In genomic region chr18:48160622-48161021, GRCh38 we compare ENCODE assay signal across 9 cellular contexts.
DNase-seq lines count a peak whose midpoint lies in the region; ATAC-seq and TF ChIP-seq lines count a peak whose summit lies in the region.
"Had no signal": no experiment of that assay in that cellular context is flagged by ENCODE, and none has a peak within 500 bp of the region (broad histone marks: within the 10 kb centered on the region; RNA-seq: fewer than 3 reads in every experiment).

No MANE protein-coding gene starts in this region.

- H3K9me3 Mint-ChIP-seq in GM23338, result no peaks in the 10 kb centered on the region
- no peaks in the 10 kb centered on the region for H3K9me3 Mint-ChIP-seq in activated T-helper 2 cell treated with anti-CD3 and anti-CD28 coated beads, Interferon-gamma antibody, Interleukin-2, Interleukin-4, amounts not matched to agents 10 μg/mL and 5 μg/mL and 100 μg/mL, durations not matched to agents 14 hours and 24 hours and 36 hours

- H3K27me3 Mint-ChIP-seq in GM23338 (ENCODE audit: insufficient read depth, low read depth, poor library complexity), result peaks cover 27% of the 10 kb centered on the region
- H3K27me3 Mint-ChIP-seq in activated T-helper 2 cell treated with anti-CD3 and anti-CD28 coated beads, Interferon-gamma antibody, Interleukin-2, Interleukin-4, amounts not matched to agents 10 μg/mL and 5 μg/mL and 100 μg/mL, durations not matched to agents 14 hours and 24 hours and 36 hours (ENCODE audit: low read depth), result peaks cover 62% of the 10 kb centered on the region

- TF ChIP-seq CTCF in GM23338 (conservative IDR thresholded peaks at IDR 0.05; ENCODE audit: low read depth in 2 of 2) (no peak), spleen (IDR thresholded peaks at IDR 0.05 in 8 of 11, conservative IDR thresholded peaks at IDR 0.05 in 3 of 11) (no peak)

- H3K27me3 ChIP-seq in GM23338 (ENCODE audit: insufficient read depth) (peaks cover 37% of the 10 kb centered on the region), iPS-18a (ENCODE audit: control insufficient read depth, insufficient read depth, low read length) (peaks cover 38% of the 10 kb centered on the region), spleen (replicated peaks in 1 of 7) (peaks cover 0 to 37% (median 5%) of the 10 kb centered on the region in 7 donors)

- no peak overlapping the region for H3K27ac Mint-ChIP-seq in GM23338
- no peak overlapping the region for H3K27ac Mint-ChIP-seq in activated T-helper 2 cell treated with anti-CD3 and anti-CD28 coated beads, Interferon-gamma antibody, Interleukin-2, Interleukin-4, amounts not matched to agents 10 μg/mL and 5 μg/mL and 100 μg/mL, durations not matched to agents 14 hours and 24 hours and 36 hours

- H3K4me2 ChIP-seq in GM23338, result peak overlapping the region; percentile 84

- no peak overlapping the region for H2AFZ ChIP-seq in GM23338

- H3K9ac ChIP-seq in iPS-18a (ENCODE audit: low read length), result no peak overlapping the region

- H3K79me2 ChIP-seq in GM23338 (replicated peaks; ENCODE audit: insufficient read depth), result no peaks in the 10 kb centered on the region

- no peak for TF ChIP-seq POLR2A in spleen (IDR thresholded peaks at IDR 0.05)

- ATAC-seq in GM23338, result no peak
- ATAC-seq in GM19395 (IDR thresholded peaks at IDR 0.05; ENCODE audit: unreplicated experiment), result no peak

- H3K4me1 Mint-ChIP-seq in GM23338, result peaks cover 25% of the 10 kb centered on the region
- peaks cover 1% of the 10 kb centered on the region for H3K4me1 Mint-ChIP-seq in activated T-helper 2 cell treated with anti-CD3 and anti-CD28 coated beads, Interferon-gamma antibody, Interleukin-2, Interleukin-4, amounts not matched to agents 10 μg/mL and 5 μg/mL and 100 μg/mL, durations not matched to agents 14 hours and 24 hours and 36 hours (ENCODE audit: low read depth)

- peak overlapping the region; percentile 74 for H3K4me3 ChIP-seq in GM23338
- peak overlapping the region; percentile 58 for H3K4me3 ChIP-seq in iPS-18a (ENCODE audit: low read length)
- H3K4me3 ChIP-seq in spleen, result peak overlapping the region in 3 of 8 donors; percentile 55 to 74 (median 57)

- WGBS in spleen, 5 donors, result 63 to 79% (median 74%) methylated on average over 4 of the region's 4 CpGs

- H3K27ac ChIP-seq in GM23338 (ENCODE audit: low read depth), result no peak overlapping the region
- H3K27ac ChIP-seq in iPS-18a (ENCODE audit: low read length), result no peak overlapping the region
- H3K27ac ChIP-seq in spleen, result peak overlapping the region in 7 of 8 donors; percentile 84 to 90 (median 88)

- H3K36me3 ChIP-seq in GM23338 (ENCODE audit: insufficient read depth) (no peaks in the 10 kb centered on the region), iPS-18a (ENCODE audit: control insufficient read depth, low read depth, low read length) (no peaks in the 10 kb centered on the region), spleen (no peaks in the 10 kb centered on the region)

- H3K9me3 ChIP-seq in iPS-18a (ENCODE audit: control insufficient read depth, low read depth, low read length) (no peaks in the 10 kb centered on the region), spleen (no peaks in the 10 kb centered on the region)

- intact Hi-C loops in activated T-helper 2 cell treated with anti-CD3 and anti-CD28 coated beads, Interferon-gamma antibody, Interleukin-2, Interleukin-4, amounts not matched to agents 10 μg/mL and 5 μg/mL and 100 μg/mL, durations not matched to agents 14 hours and 24 hours and 36 hours (cut with micrococcal nuclease), result loop anchor here (10.0 kb wide), 1 partner anchor 64 kb away; no protein-coding TSS in a partner anchor
- intact Hi-C loops in spleen (cut with DNase I; ENCODE audit: low total_unique reads), result no loop called here

- H3K4me1 ChIP-seq in GM23338 (ENCODE audit: insufficient read depth), result peaks cover 19% of the 10 kb centered on the region
- peaks cover 10% of the 10 kb centered on the region for H3K4me1 ChIP-seq in iPS-18a (ENCODE audit: control insufficient read depth, low read depth, low read length)
- peaks cover 19 to 72% (median 52%) of the 10 kb centered on the region in 6 donors for H3K4me1 ChIP-seq in spleen

- no peaks in the 10 kb centered on the region for H3F3A ChIP-seq in GM23338 (replicated peaks; ENCODE audit: low read depth)

- DNase-seq in GM23338 (ENCODE audit: low spot score) (no peak), spleen (no peak), NCI-H2107 (lab: John Stamatoyannopoulos, UW) (no peak), COLO668 (lab: John Stamatoyannopoulos, UW; ENCODE audit: unreplicated experiment) (no peak), ureter (ENCODE audit: low spot score) (no peak)
- no peak for DNase-seq in activated T-helper 2 cell treated with anti-CD3 and anti-CD28 coated beads, Interferon-gamma antibody, Interleukin-2, Interleukin-4, amounts not matched to agents 10 μg/mL and 5 μg/mL and 100 μg/mL, durations not matched to agents 14 hours and 24 hours and 36 hours (ENCODE audit: low spot score)
- DNase-seq: stimulated activated CD4-positive, alpha-beta T cell treated with anti-CD3 and anti-CD28 coated beads, Interleukin-4, amount 100 ng/mL, for 4 hours had no signal

- H3K9me2 ChIP-seq in GM23338 (ENCODE audit: insufficient read depth), result no peaks in the 10 kb centered on the region

- H3K4me3 Mint-ChIP-seq in GM23338, result peak overlapping the region; percentile 77; the same call in 2 of the 3 replicates
- peak overlapping the region; percentile 41 for H3K4me3 Mint-ChIP-seq in activated T-helper 2 cell treated with anti-CD3 and anti-CD28 coated beads, Interferon-gamma antibody, Interleukin-2, Interleukin-4, amounts not matched to agents 10 μg/mL and 5 μg/mL and 100 μg/mL, durations not matched to agents 14 hours and 24 hours and 36 hours (ENCODE audit: low read depth)

- H3K36me3 Mint-ChIP-seq in GM23338 (ENCODE audit: low read depth), result no peaks in the 10 kb centered on the region
- no peaks in the 10 kb centered on the region for H3K36me3 Mint-ChIP-seq in activated T-helper 2 cell treated with anti-CD3 and anti-CD28 coated beads, Interferon-gamma antibody, Interleukin-2, Interleukin-4, amounts not matched to agents 10 μg/mL and 5 μg/mL and 100 μg/mL, durations not matched to agents 14 hours and 24 hours and 36 hours (ENCODE audit: low read depth)

- H4K20me1 ChIP-seq in GM23338 (replicated peaks; ENCODE audit: insufficient read depth), result no peaks in the 10 kb centered on the region

TF ChIP-seq in GM23338, 12 proteins besides CTCF, POLR2A, EP300 and RAD21 (continues in another document):
- TF ChIP-seq STAT1 (IDR thresholded peaks at IDR 0.05; ENCODE audit: unreplicated experiment) (no peak), EZH2 (IDR thresholded peaks at IDR 0.05; ENCODE audit: low read depth, unreplicated experiment) (no peak), ZNF331 (CRISPR knock-in tag; IDR thresholded peaks at IDR 0.05; ENCODE audit: low read depth) (no peak), CREB1 (CRISPR knock-in tag; IDR thresholded peaks at IDR 0.05; ENCODE audit: low read depth) (no peak)

Comparison
In these comparisons a context has a peak if more than half of its experiments do, and no peak if none do; other contexts are left out.
1. H3K27ac ChIP-seq: peak in spleen (7 of 8); none in GM23338 (single experiment) and iPS-18a (single experiment).